In genomic region chr5:179585903-179586511, GRCh38 we compare ENCODE assay signal across 20 cellular contexts. TPM values are rescaled to one million over a fixed set of nuclear protein-coding genes. Genes with fewer than 3 reads are reported as not detected.
A peak's percentile ranks its signal among the peaks of the same experiment; 100 is the strongest.
DNase-seq lines count a peak whose midpoint lies in the region; ATAC-seq, FAIRE-seq and TF ChIP-seq lines count a peak whose summit lies in the region.
"Had no signal": no experiment of that assay in that cellular context is flagged by ENCODE, and none has a peak within 500 bp of the region (broad histone marks: within the 10 kb centered on the region; RNA-seq: fewer than 3 reads in every experiment).

No MANE protein-coding gene starts in this region.

- TF ChIP-seq POLR2A in tibial nerve (IDR thresholded peaks at IDR 0.05) = no peak

- H3K36me3 ChIP-seq in neuron (ENCODE audit: insufficient read depth, low read length) (peaks cover 53% of the 10 kb centered on the region), tibial nerve (peaks cover 0 to 99% (median 22%) of the 10 kb centered on the region in 3 donors)

- H3K27ac ChIP-seq in tibial nerve = no peak overlapping the region
- H3K27ac ChIP-seq: SJSA1, transverse colon had no signal

- TF ChIP-seq EP300 in tibial nerve (IDR thresholded peaks at IDR 0.05) = no peak

- H3K9me3 ChIP-seq in neuron (ENCODE audit: low read length) = no peaks in the 10 kb centered on the region
- no peaks in the 10 kb centered on the region for H3K9me3 ChIP-seq in tibial nerve
- H3K9me3 ChIP-seq: SJSA1, transverse colon had no signal

- WGBS in tibial nerve, 2 donors = 75 to 81% methylated on average over 12 of the region's 12 CpGs

- FAIRE-seq in GM19239 (lab: Jason Lieb, UNC) = no peak
- FAIRE-seq: colon had no signal

- no peak overlapping the region for H2AFZ ChIP-seq in neuron (ENCODE audit: low read depth, low read length)

- H3K4me3 ChIP-seq in neuron (ENCODE audit: low read length) (peak overlapping the region; percentile 30), tibial nerve (no peak overlapping the region)
- H3K4me3 ChIP-seq: SJSA1, transverse colon had no signal

- peak; percentile 49 for DNase-seq in CD1c-positive myeloid dendritic cell (ENCODE audit: extremely low spot score)
- peak; percentile 57 for DNase-seq in MV-4-11 (lab: John Stamatoyannopoulos, UW)
- DNase-seq in ecto neural progenitor cell (ENCODE audit: low spot score) = peak; percentile 53
- DNase-seq in GM19239 (ENCODE audit: insufficient read length, low spot score) = no peak
- DNase-seq in tibial nerve (ENCODE audit: low spot score in 2 of 2) = no peak
- no peak for DNase-seq in RKO (ENCODE audit: low spot score)
- DNase-seq: activated effector memory CD4-positive, alpha-beta T cell treated with anti-CD3 and anti-CD28 coated beads, Interleukin-2, amount 50 U/mL, for 16 hours; CD8-positive, alpha-beta memory T cell; H7; Karpas-422; NCI-H2171; NCI-H748 treated with DMSO at 0.1 percent for 48 hours; PC-3; stimulated activated CD4-positive, alpha-beta T cell treated with anti-CD3 and anti-CD28 coated beads, Interleukin-15, amount 100 ng/mL, for 24 hours; stimulated activated naive CD4-positive, alpha-beta T cell treated with Interleukin-2 at 50 U/mL for 16 hours; transverse colon had no signal

- no peak for TF ChIP-seq CTCF in tibial nerve (IDR thresholded peaks at IDR 0.05)

- no peaks in the 10 kb centered on the region for H3K27me3 ChIP-seq in neuron (ENCODE audit: insufficient read depth, low read length)
- H3K27me3 ChIP-seq in tibial nerve = no peaks in the 10 kb centered on the region
- H3K27me3 ChIP-seq: SJSA1, transverse colon had no signal

- H3K4me1 ChIP-seq in neuron (ENCODE audit: insufficient read depth, low read length) (peaks cover 22% of the 10 kb centered on the region), tibial nerve (no peaks in the 10 kb centered on the region)
- H3K4me1 ChIP-seq: SJSA1, transverse colon had no signal

- ATAC-seq in GM21529 (IDR thresholded peaks at IDR 0.05; ENCODE audit: unreplicated experiment) = no peak
- ATAC-seq: PC-3 had no signal

RNA-seq across cellular contexts. Expression of gene RUFY1, which starts 35.7 kb away (rescaled TPM):
- 10 to 100 TPM; 56.6 to 76.3 (median 71.3) TPM for total RNA-seq in tibial nerve

RNA-seq across cellular contexts. Expression of gene HNRNPH1, which starts 37.5 kb away (rescaled TPM):
- total RNA-seq in tibial nerve = 100 to 1,000 TPM; 473 to 711 (median 678) TPM

Comparison
In these comparisons a context has a peak if more than half of its experiments do, and no peak if none do; other contexts are left out.
1. DNase-seq: peak in CD1c-positive myeloid dendritic cell (single experiment), MV-4-11 (single experiment) and ecto neural progenitor cell (single experiment); none in GM19239 (single experiment), tibial nerve (0 of 2) and RKO (single experiment).